24 cellular contexts compared by ENCODE assay signal in the genomic region with DNA sequence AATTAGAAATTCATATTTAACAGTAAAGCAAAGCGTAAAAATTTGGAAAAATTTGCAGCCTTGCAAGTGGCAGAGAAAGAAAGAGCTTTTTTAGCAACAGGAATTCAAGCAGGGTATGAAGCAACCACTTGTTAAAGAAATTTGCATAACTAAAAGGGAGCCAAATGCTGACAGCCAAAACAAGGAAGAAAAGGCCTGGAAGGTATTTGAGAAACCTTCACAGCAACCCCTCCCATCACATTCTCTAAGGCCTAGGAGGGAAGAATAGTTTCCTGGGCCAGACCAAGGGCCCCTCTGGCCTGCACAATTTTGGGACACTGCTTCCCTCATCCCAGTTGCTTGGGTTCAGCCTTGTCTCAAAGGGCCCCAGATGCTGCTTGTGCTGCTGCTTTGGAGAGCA.
"Had no signal": no experiment of that assay in that cellular context is flagged by ENCODE, and none has a peak within 500 bp of the region (broad histone marks: within the 10 kb centered on the region; RNA-seq: fewer than 3 reads in every experiment).

No MANE protein-coding gene starts in this region.

- ATAC-seq: left cardiac atrium; left lung; naive thymus-derived CD4-positive, alpha-beta T cell; sciatic nerve; stimulated activated naive CD8-positive, alpha-beta T cell treated with anti-CD3 and anti-CD28 coated beads, Interleukin-15, amount 100 ng/mL, for 72 hours had no signal

- DNase-seq: dermis blood vessel endothelial cell; effector memory CD4-positive, alpha-beta T cell; hypothalamus; left cardiac atrium; left lung; mesenchymal stem cell; midbrain; naive thymus-derived CD4-positive, alpha-beta T cell; stimulated activated CD4-positive, alpha-beta T cell treated with anti-CD3 and anti-CD28 coated beads, Interleukin-12 subunit alpha, Interleukin-12 subunit beta, amount 100 ng/mL, for 4 hours; stimulated activated CD4-positive, alpha-beta T cell treated with anti-CD3 and anti-CD28 coated beads, Interleukin-1b, Interleukin-23, amount 100 ng/mL, for 48 hours; stimulated activated CD4-positive, alpha-beta T cell treated with anti-CD3 and anti-CD28 coated beads, Interleukin-4, amount 100 ng/mL, for 1 hour; stimulated activated CD8-positive, alpha-beta memory T cell treated with anti-CD3 and anti-CD28 coated beads, Interleukin-4, amount 100 ng/mL, for 48 hours; stimulated activated naive CD4-positive, alpha-beta T cell; stimulated activated naive CD8-positive, alpha-beta T cell treated with anti-CD3 and anti-CD28 coated beads, Interleukin-15, amount 100 ng/mL, for 72 hours; thyroid gland; upper lobe of left lung had no signal

- H3K27ac Mint-ChIP-seq: naive thymus-derived CD4-positive, alpha-beta T cell; nephron; neural progenitor cell; progenitor cell of endocrine pancreas; stimulated activated naive CD8-positive, alpha-beta T cell treated with anti-CD3 and anti-CD28 coated beads, Interleukin-15, amount 100 ng/mL, for 72 hours had no signal

- H3K4me1 ChIP-seq: left lung, neural progenitor cell, parathyroid adenoma, thyroid gland, upper lobe of left lung had no signal

- H3K27me3 Mint-ChIP-seq: central memory CD8-positive, alpha-beta T cell; naive thymus-derived CD4-positive, alpha-beta T cell; progenitor cell of endocrine pancreas; stimulated activated naive CD8-positive, alpha-beta T cell treated with anti-CD3 and anti-CD28 coated beads, Interleukin-15, amount 100 ng/mL, for 72 hours had no signal

- H3K27ac ChIP-seq: coronary artery, left lung, neural progenitor cell, parathyroid adenoma, thyroid gland, upper lobe of left lung had no signal

- H3K9ac ChIP-seq: neural progenitor cell, parathyroid adenoma had no signal

- H3K9me3 ChIP-seq: thyroid gland had no signal

- H3K27me3 ChIP-seq: left lung, neural progenitor cell, thyroid gland, upper lobe of left lung had no signal

- H3K4me3 Mint-ChIP-seq: central memory CD8-positive, alpha-beta T cell; naive thymus-derived CD4-positive, alpha-beta T cell; nephron; neural progenitor cell; stimulated activated naive CD8-positive, alpha-beta T cell treated with anti-CD3 and anti-CD28 coated beads, Interleukin-15, amount 100 ng/mL, for 72 hours had no signal

- H3K4me3 ChIP-seq: coronary artery, left lung, neural progenitor cell, smooth muscle cell, thyroid gland, upper lobe of left lung had no signal

- H3K36me3 ChIP-seq: left lung, neural progenitor cell, thyroid gland, upper lobe of left lung had no signal

- H3K4me1 Mint-ChIP-seq: central memory CD8-positive, alpha-beta T cell; naive thymus-derived CD4-positive, alpha-beta T cell; nephron; stimulated activated naive CD8-positive, alpha-beta T cell treated with anti-CD3 and anti-CD28 coated beads, Interleukin-15, amount 100 ng/mL, for 72 hours had no signal
